ENCODE assay signal across 24 cellular contexts in the genomic region with DNA sequence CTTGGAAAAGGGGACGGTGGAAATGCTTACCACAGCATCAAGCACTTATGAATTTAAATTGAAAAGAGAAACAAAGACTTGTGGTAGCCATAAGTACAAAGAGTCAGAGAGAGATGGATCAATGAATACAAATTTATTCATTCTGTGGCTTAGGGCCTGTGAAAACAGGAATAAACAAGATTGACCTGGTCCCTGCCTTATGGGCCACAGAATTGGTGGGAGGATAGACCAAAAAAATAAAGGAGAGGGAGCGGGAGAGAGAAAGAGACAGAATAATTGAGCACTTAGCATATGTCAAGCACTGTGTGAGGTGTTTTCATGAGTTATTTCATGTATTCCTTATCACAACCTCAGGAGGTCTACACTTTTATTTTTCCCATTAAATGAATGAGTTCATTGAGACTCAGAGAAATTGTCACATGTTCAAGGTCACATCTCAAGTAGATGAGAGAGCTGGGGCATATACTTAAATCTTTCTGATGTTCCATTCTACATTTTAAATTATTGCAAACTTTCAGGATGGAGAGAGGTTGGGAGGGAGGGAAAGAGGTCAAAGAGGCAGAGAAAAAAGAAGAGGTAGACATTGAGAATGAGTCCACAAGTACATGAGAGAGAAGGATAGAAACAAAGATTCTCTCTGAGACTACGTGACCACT.
"Had no signal": no experiment of that assay in that cellular context is flagged by ENCODE, and none has a peak within 500 bp of the region (broad histone marks: within the 10 kb centered on the region; RNA-seq: fewer than 3 reads in every experiment).

No MANE protein-coding gene starts in this region.

- H3K4me1 ChIP-seq: ascending aorta, colonic mucosa had no signal

- H3K4me2 ChIP-seq: PC-9 had no signal

- H3K9me3 Mint-ChIP-seq: activated naive CD8-positive, alpha-beta T cell treated with anti-CD3 and anti-CD28 coated beads, Interleukin-2, amount 50 U/mL, for 24 hours; brain; WTC11 had no signal

- H3K4me1 Mint-ChIP-seq: activated naive CD8-positive, alpha-beta T cell treated with anti-CD3 and anti-CD28 coated beads, Interleukin-2, amount 50 U/mL, for 24 hours; T-helper 17 cell; WTC11 had no signal

- H3K27ac Mint-ChIP-seq: activated CD8-positive, alpha-beta T cell treated with anti-CD3 and anti-CD28 coated beads, Interleukin-2, amount 10 ng/mL, durations not matched to agents 7 days and 5 days; activated naive CD4-positive, alpha-beta T cell treated with anti-CD3 and anti-CD28 coated beads, Interleukin-2, amount 50 U/mL, for 72 hours; activated naive CD8-positive, alpha-beta T cell treated with anti-CD3 and anti-CD28 coated beads, Interleukin-2, amount 50 U/mL, for 24 hours; T-helper 17 cell; WTC11 had no signal

- H3K27ac ChIP-seq: ascending aorta, colonic mucosa, PC-9 had no signal

- H3K9me3 ChIP-seq: ascending aorta, colonic mucosa had no signal

- H3K36me3 Mint-ChIP-seq: activated naive CD4-positive, alpha-beta T cell treated with anti-CD3 and anti-CD28 coated beads, Interleukin-2, amount 50 U/mL, for 72 hours; brain; WTC11 had no signal

- H3K4me3 ChIP-seq: ascending aorta, colonic mucosa, PC-9 had no signal

- H3K4me3 Mint-ChIP-seq: activated CD8-positive, alpha-beta T cell treated with anti-CD3 and anti-CD28 coated beads, Interleukin-2, amount 10 ng/mL, durations not matched to agents 7 days and 5 days; activated naive CD8-positive, alpha-beta T cell treated with anti-CD3 and anti-CD28 coated beads, Interleukin-2, amount 50 U/mL, for 24 hours; brain; T-helper 17 cell; WTC11 had no signal

- ATAC-seq: activated CD8-positive, alpha-beta T cell treated with anti-CD3 and anti-CD28 coated beads, Interleukin-2, amount 10 ng/mL, durations not matched to agents 7 days and 5 days; activated naive CD4-positive, alpha-beta T cell treated with anti-CD3 and anti-CD28 coated beads, Interleukin-2, amount 50 U/mL, for 72 hours; activated naive CD8-positive, alpha-beta T cell treated with anti-CD3 and anti-CD28 coated beads, Interleukin-2, amount 50 U/mL, for 24 hours; T-helper 17 cell; WTC11 had no signal

- DNase-seq: activated CD4-positive, alpha-beta T cell treated with anti-CD3 and anti-CD28 coated beads for 48 hours; activated CD4-positive, alpha-beta T cell treated with anti-CD3 and anti-CD28 coated beads, Interleukin-2, amount 50 U/mL, for 4 hours; activated CD4-positive, CD25-positive, alpha-beta regulatory T cell treated with anti-CD3 and anti-CD28 coated beads, Interleukin-2, amount 50 U/mL, for 72 hours; activated CD8-positive, alpha-beta memory T cell treated with anti-CD3 and anti-CD28 coated beads, Interleukin-2, amount 50 U/mL, for 48 hours; activated CD8-positive, alpha-beta T cell treated with anti-CD3 and anti-CD28 coated beads, Interleukin-2, amount 10 ng/mL, durations not matched to agents 7 days and 5 days; activated effector memory CD4-positive, alpha-beta T cell treated with anti-CD3 and anti-CD28 coated beads, Interleukin-2, amount 50 U/mL, for 16 hours; activated naive CD4-positive, alpha-beta T cell treated with Interleukin-2 at 50 U/mL for 16 hours; activated naive CD8-positive, alpha-beta T cell treated with anti-CD3 and anti-CD28 coated beads, Interleukin-2, amount 50 U/mL, for 24 hours; activated T-cell treated with anti-CD3 and anti-CD28 coated beads, Interleukin-2, amount 50 U/mL, for 1 hour; amniotic stem cell; colonic mucosa; NCI-H1048; NCI-H146; NCI-H187 treated with DMSO at 0.1 percent for 48 hours; NCI-H2081 treated with DMSO at 0.1 percent for 48 hours; NCI-H510A treated with DMSO at 0.1 percent for 48 hours; PC-9; SHP77 treated with DMSO at 0.1 percent for 48 hours; T-helper 17 cell; T-helper 9 cell had no signal

- H3K27me3 Mint-ChIP-seq: activated naive CD8-positive, alpha-beta T cell treated with anti-CD3 and anti-CD28 coated beads, Interleukin-2, amount 50 U/mL, for 24 hours; brain; T-helper 17 cell had no signal

- H3K27me3 ChIP-seq: ascending aorta, colonic mucosa had no signal

- H3K36me3 ChIP-seq: colonic mucosa had no signal
